1 cellular context compared by ENCODE assay signal in genomic region chr19:20045742-20046141, GRCh38. TPM values are rescaled to one million over a fixed set of nuclear protein-coding genes. Genes with fewer than 3 reads are reported as not detected.
"Had no signal": no experiment of that assay in that cellular context is flagged by ENCODE, and none has a peak within 500 bp of the region (broad histone marks: within the 10 kb centered on the region; RNA-seq: fewer than 3 reads in every experiment).

No MANE protein-coding gene starts in this region.

RNA-seq across cellular contexts. Expression of gene ZNF682, which starts 6.4 kb away (rescaled TPM):
- total RNA-seq: HT-29 had no signal

RNA-seq across cellular contexts. Expression of gene ZNF90, which starts 32.1 kb away (rescaled TPM):
- total RNA-seq: HT-29 had no signal
